9 cellular contexts compared by ENCODE assay signal in genomic region chr21:22791986-22792560, GRCh38.
DNase-seq lines count a peak whose midpoint lies in the region; ATAC-seq and FAIRE-seq lines count a peak whose summit lies in the region.
"Had no signal": no experiment of that assay in that cellular context is flagged by ENCODE, and none has a peak within 500 bp of the region (broad histone marks: within the 10 kb centered on the region; RNA-seq: fewer than 3 reads in every experiment).

No MANE protein-coding gene starts in this region.

- no peak overlapping the region for H4K91ac ChIP-seq in mesenchymal stem cell (ENCODE audit: low read length)

- no peak overlapping the region for H2AK5ac ChIP-seq in mesenchymal stem cell (ENCODE audit: low read length, severe bottlenecking)

- no peak overlapping the region for H2BK12ac ChIP-seq in mesenchymal stem cell (ENCODE audit: low read length in 2 of 2)

- H4K8ac ChIP-seq in mesenchymal stem cell (ENCODE audit: low read length) = no peak overlapping the region

- no peak overlapping the region for H2AFZ ChIP-seq in mesenchymal stem cell (ENCODE audit: low read depth, low read length)

- no peaks in the 10 kb centered on the region for H3K36me3 ChIP-seq in mesenchymal stem cell (ENCODE audit: control insufficient read depth in 1 of 2, insufficient read depth in 2 of 2, low read depth in 1 of 2, low read length in 2 of 2)

- 0% methylated on average over 1 of the region's 3 CpGs for WGBS in mesenchymal stem cell

- H3K23ac ChIP-seq in mesenchymal stem cell (ENCODE audit: low read length in 2 of 2) = no peak overlapping the region

- DNase-seq in SHP77 (lab: John Stamatoyannopoulos, UW) (peak; percentile 18 to 39), SHP77 treated with DMSO at 0.1 percent for 48 hours (lab: John Stamatoyannopoulos, UW) (no peak), HTR-8/SVneo (ENCODE audit: insufficient read length, low spot score) (peak; percentile 36), NOMO-1 treated with dmso at 0.1 percent for 144 hours (lab: John Stamatoyannopoulos, UW; ENCODE audit: unreplicated experiment) (peak; percentile 3), cerebellar cortex (ENCODE audit: low spot score) (peak; percentile 50), mesenchymal stem cell (peak; percentile 34), activated gamma-delta T cell (lab: John Stamatoyannopoulos, UW) (no peak)
- DNase-seq: activated naive CD8-positive, alpha-beta T cell treated with anti-CD3 and anti-CD28 coated beads, Interleukin-2, amount 10 ng/mL, durations not matched to agents 7 days and 5 days had no signal

- no peak overlapping the region for H3K9ac ChIP-seq in mesenchymal stem cell (ENCODE audit: low read length)

- H3K79me1 ChIP-seq in mesenchymal stem cell (replicated peaks; ENCODE audit: low read length, poor library complexity, severe bottlenecking) = no peaks in the 10 kb centered on the region

- H3K4me3 ChIP-seq in mesenchymal stem cell (ENCODE audit: insufficient read depth in 1 of 2, low read depth in 1 of 2, low read length in 2 of 2) = no peak overlapping the region

- H2BK15ac ChIP-seq in mesenchymal stem cell (ENCODE audit: low read depth, poor library complexity, severe bottlenecking) = no peak overlapping the region

- H3K4me1 ChIP-seq in mesenchymal stem cell (ENCODE audit: control insufficient read depth, insufficient read depth, low read depth, low read length) = no peaks in the 10 kb centered on the region

- H3K4ac ChIP-seq in mesenchymal stem cell (ENCODE audit: low read depth in 1 of 2, low read length in 2 of 2) = no peak overlapping the region

- no peaks in the 10 kb centered on the region for H3K9me3 ChIP-seq in mesenchymal stem cell (ENCODE audit: control insufficient read depth, low read length)

- H3K4me2 ChIP-seq in mesenchymal stem cell (ENCODE audit: low read length, poor library complexity, severe bottlenecking) = no peak overlapping the region

- H3K27ac ChIP-seq in mesenchymal stem cell (ENCODE audit: low read length, poor library complexity, severe bottlenecking) = no peak overlapping the region

- H2BK5ac ChIP-seq in mesenchymal stem cell (ENCODE audit: low read depth, low read length, poor library complexity, severe bottlenecking) = no peak overlapping the region

- no peak for ATAC-seq in GM21528 (IDR thresholded peaks at IDR 0.05; ENCODE audit: low FRiP score, unreplicated experiment)

- no peak overlapping the region for H2BK120ac ChIP-seq in mesenchymal stem cell (ENCODE audit: low read depth, low read length)

- no peak for FAIRE-seq in HTR-8/SVneo (lab: Jason Lieb, UNC)

- H3K14ac ChIP-seq in mesenchymal stem cell (ENCODE audit: low read length in 2 of 2) = no peak overlapping the region

- no peaks in the 10 kb centered on the region for H3K27me3 ChIP-seq in mesenchymal stem cell (ENCODE audit: control insufficient read depth in 1 of 2, insufficient read depth in 1 of 2, low read length in 2 of 2)

- H3K18ac ChIP-seq in mesenchymal stem cell (ENCODE audit: low read depth in 1 of 2, low read length in 2 of 2) = no peak overlapping the region

Comparison
In these comparisons a context has a peak if more than half of its experiments do, and no peak if none do; other contexts are left out.
1. DNase-seq: peak in SHP77 (2 of 2), HTR-8/SVneo (single experiment), NOMO-1 treated with dmso at 0.1 percent for 144 hours (single experiment), cerebellar cortex (single experiment) and mesenchymal stem cell (single experiment); none in SHP77 treated with DMSO at 0.1 percent for 48 hours (single experiment) and activated gamma-delta T cell (single experiment).